In the genomic region with DNA sequence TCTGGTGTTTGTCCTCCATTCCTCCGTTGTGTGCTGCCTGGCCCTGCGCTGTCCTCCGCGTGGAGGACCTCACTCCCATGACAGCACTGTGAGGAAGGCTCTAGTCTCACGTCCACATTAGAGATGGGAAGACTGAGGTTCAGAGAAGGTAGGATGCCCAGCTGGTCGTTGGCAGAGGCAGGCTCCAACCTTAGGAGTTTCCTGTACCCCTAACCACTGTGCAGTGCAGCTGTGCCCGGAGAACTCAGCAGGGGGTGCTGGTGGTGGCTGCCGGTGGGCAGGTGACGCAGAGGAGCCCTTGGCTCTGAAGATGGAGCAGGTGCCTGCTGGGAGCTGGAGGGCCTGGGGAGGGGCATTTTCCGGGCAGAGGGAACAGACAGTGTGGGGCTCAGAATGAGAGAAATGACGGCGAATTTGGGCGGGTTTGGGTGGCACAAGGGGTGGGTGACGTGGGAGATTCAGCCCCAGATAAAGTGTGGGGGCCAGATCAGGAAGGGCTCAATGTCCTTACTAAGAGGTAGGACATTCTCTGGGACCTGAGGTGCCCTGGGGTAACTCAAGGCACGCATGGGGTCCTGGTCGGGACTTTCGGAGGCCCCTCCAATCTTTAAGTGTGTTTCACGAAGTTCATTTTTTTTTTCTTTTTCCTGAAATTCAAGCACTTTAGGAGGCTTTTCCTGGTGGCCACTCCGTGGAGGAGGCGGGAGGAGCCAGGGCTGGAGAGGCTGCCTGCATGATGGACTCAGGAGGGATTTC, we compare ENCODE assay signal across 13 cellular contexts.
"Had no signal": no experiment of that assay in that cellular context is flagged by ENCODE, and none has a peak within 500 bp of the region (broad histone marks: within the 10 kb centered on the region; RNA-seq: fewer than 3 reads in every experiment).

No MANE protein-coding gene starts in this region.

- H3K9me3 ChIP-seq: breast epithelium had no signal

- H3K27me3 ChIP-seq: neural progenitor cell had no signal

- H3K36me3 ChIP-seq: breast epithelium, neural progenitor cell had no signal

- DNase-seq: activated CD4-positive, alpha-beta T cell treated with anti-CD3 and anti-CD28 coated beads, Interleukin-2, amount 50 U/mL, for 1 hour; activated naive CD4-positive, alpha-beta T cell treated with anti-CD3 and anti-CD28 coated beads for 36 hours; activated naive CD8-positive, alpha-beta T cell treated with anti-CD3 and anti-CD28 coated beads, Interleukin-2, amount 50 U/mL, for 24 hours; activated T-cell treated with anti-CD3 and anti-CD28 coated beads, Interleukin-2, amount 50 U/mL, for 1 hour; endodermal cell; islet precursor cell; naive B cell; stimulated activated CD4-positive, alpha-beta T cell treated with anti-CD3 and anti-CD28 coated beads, Interleukin-4, amount 100 ng/mL, for 24 hours; stimulated activated naive CD4-positive, alpha-beta T cell; trophoblast cell had no signal

- H3K27ac ChIP-seq: breast epithelium, neural progenitor cell, parathyroid adenoma had no signal

- H3K4me1 ChIP-seq: breast epithelium, neural progenitor cell, parathyroid adenoma had no signal

- H3K4me3 ChIP-seq: breast epithelium, neural progenitor cell had no signal
